Comparison of ENCODE assay signal across 14 cellular contexts in genomic region chr16:16027728-16028310, GRCh38.
DNase-seq lines count a peak whose midpoint lies in the region; ATAC-seq and TF ChIP-seq lines count a peak whose summit lies in the region.
"Had no signal": no experiment of that assay in that cellular context is flagged by ENCODE, and none has a peak within 500 bp of the region (broad histone marks: within the 10 kb centered on the region; RNA-seq: fewer than 3 reads in every experiment).

No MANE protein-coding gene starts in this region.

- CTCF ChIA-PET in Calu3 (lab: Charles Lee) (interaction anchor here (0.5 to 1.3 kb wide), 5 partner anchors 14 to 214 kb away, joined by 3 to 6 read pairs (median 4); no protein-coding TSS in a partner anchor), PC-3 (lab: Charles Lee) (no interaction called here), A673 (lab: Charles Lee) (no interaction called here)

- H3K4me1 ChIP-seq in PC-3 (ENCODE audit: insufficient read depth, low read length) (peaks cover 39% of the 10 kb centered on the region), gastroesophageal sphincter (peaks cover 1 to 99% (median 40%) of the 10 kb centered on the region in 3 donors), A673 (ENCODE audit: insufficient read depth, low read length, poor library complexity, severe bottlenecking) (no peaks in the 10 kb centered on the region), Peyer's patch (peaks cover 0 to 16% (median 2%) of the 10 kb centered on the region in 4 donors)

- peak overlapping the region; percentile 43 for H3K27ac ChIP-seq in PC-3 (ENCODE audit: low read length)
- H3K27ac ChIP-seq in gastroesophageal sphincter, result peak overlapping the region in 3 of 4 donors; percentile 61 to 87 (median 87)
- no peak overlapping the region for H3K27ac ChIP-seq in A673 (ENCODE audit: low read depth, low read length, poor library complexity, severe bottlenecking)
- H3K27ac ChIP-seq in Peyer's patch, result peak overlapping the region in 1 of 4 donors; percentile 36
- H3K27ac ChIP-seq: neutrophil had no signal

- no peak for ATAC-seq in PC-3
- no peak for ATAC-seq in gastroesophageal sphincter

- peaks cover 32% of the 10 kb centered on the region for H3K4me1 Mint-ChIP-seq in Calu3 (ENCODE audit: low read depth, unreplicated experiment)

- H3K27me3 Mint-ChIP-seq in Calu3 (ENCODE audit: unreplicated experiment), result no peaks in the 10 kb centered on the region

- H3K27me3 ChIP-seq in PC-3 (ENCODE audit: low read length) (no peaks in the 10 kb centered on the region), gastroesophageal sphincter (no peaks in the 10 kb centered on the region), A673 (replicated peaks; ENCODE audit: insufficient read depth, low read depth, low read length, poor library complexity) (no peaks in the 10 kb centered on the region), Peyer's patch (no peaks in the 10 kb centered on the region)
- H3K27me3 ChIP-seq: neutrophil had no signal

- H3K4me3 Mint-ChIP-seq in Calu3 (ENCODE audit: low read depth, unreplicated experiment), result peak overlapping the region; percentile 46

- intact Hi-C loops in Calu3 (cut with micrococcal nuclease; ENCODE audit: unreplicated experiment), result loop anchor here (5.0 to 10.0 kb wide), 3 partner anchors 44 to 143 kb away; partner anchors contain the start of genes ABCC1 and CEP20
- intact Hi-C loops in PC-3 (cut with micrococcal nuclease), result no loop called here
- intact Hi-C loops in A673 (cut with micrococcal nuclease; ENCODE audit: unreplicated experiment), result no loop called here

- peak overlapping the region; percentile 37; the same call in 1 of the 2 replicates for H2AFZ ChIP-seq in PC-3 (ENCODE audit: low read length)

- H4K20me1 ChIP-seq in PC-3 (ENCODE audit: low read length), result no peaks in the 10 kb centered on the region

- peak; percentile 36 for DNase-seq in Calu3
- DNase-seq in PC-3, result no peak
- peak; percentile 60 for DNase-seq in pons (ENCODE audit: low spot score)
- DNase-seq in GM19238 (ENCODE audit: insufficient read length, low spot score), result no peak
- DNase-seq in NCI-H1105 treated with DMSO at 0.1 percent for 48 hours (lab: John Stamatoyannopoulos, UW), result no peak
- DNase-seq in A673 (ENCODE audit: low spot score), result no peak
- DNase-seq in Peyer's patch, result no peak
- DNase-seq: activated T-cell treated with anti-CD3 and anti-CD28 coated beads, Interleukin-2, amount 50 U/mL, for 48 hours; HCEC 1CT; NCI-H2029; stimulated activated CD4-positive, alpha-beta T cell treated with anti-CD3 and anti-CD28 coated beads, Interleukin-1b, Interleukin-23, amount 100 ng/mL, for 48 hours; stimulated activated naive CD4-positive, alpha-beta T cell had no signal

- 70 to 89% methylated on average over 7 to 11 of the region's 11 CpGs for WGBS in gastroesophageal sphincter (ENCODE audit: low coverage in 1 of 2), 2 donors

- H3K4me2 ChIP-seq in PC-3 (ENCODE audit: low read length), result peak overlapping the region; percentile 76

- H3K4me3 ChIP-seq in PC-3 (ENCODE audit: low read length), result peak overlapping the region; percentile 33; the same call in 1 of the 2 replicates
- H3K4me3 ChIP-seq in gastroesophageal sphincter, result no peak overlapping the region
- H3K4me3 ChIP-seq in A673 (ENCODE audit: low read depth, low read length, poor library complexity, severe bottlenecking), result no peak overlapping the region
- peak overlapping the region in 2 of 4 donors; percentile 19 to 30 for H3K4me3 ChIP-seq in Peyer's patch

- H3K9me3 ChIP-seq in PC-3 (ENCODE audit: low read length) (no peaks in the 10 kb centered on the region), gastroesophageal sphincter (no peaks in the 10 kb centered on the region), A673 (ENCODE audit: low read depth, low read length, poor library complexity, severe bottlenecking) (no peaks in the 10 kb centered on the region), Peyer's patch (no peaks in the 10 kb centered on the region)
- H3K9me3 ChIP-seq: neutrophil had no signal

- POLR2A ChIA-PET in PC-3 (lab: Charles Lee; ENCODE audit: unreplicated experiment) (interaction anchor here (0.6 kb wide), 1 partner anchor 61 kb away, joined by 3 read pairs; no protein-coding TSS in a partner anchor), A673 (lab: Charles Lee; ENCODE audit: low non-redundant PET) (no interaction called here)

- no peak overlapping the region for H3K9ac ChIP-seq in PC-3 (ENCODE audit: low read length)

- peaks cover 23% of the 10 kb centered on the region for H3K36me3 Mint-ChIP-seq in Calu3 (ENCODE audit: insufficient read depth, unreplicated experiment)

- no peak for TF ChIP-seq EP300 in gastroesophageal sphincter (IDR thresholded peaks at IDR 0.05)

- no peaks in the 10 kb centered on the region for H3K9me2 ChIP-seq in PC-3 (replicated peaks; ENCODE audit: low read length)

- no peaks in the 10 kb centered on the region for H3K36me3 ChIP-seq in PC-3 (ENCODE audit: low read depth, low read length)
- H3K36me3 ChIP-seq in gastroesophageal sphincter, result peaks cover 0 to 20% of the 10 kb centered on the region in 2 donors
- H3K36me3 ChIP-seq in A673 (ENCODE audit: insufficient read depth, low read length, poor library complexity, severe bottlenecking), result no peaks in the 10 kb centered on the region
- no peaks in the 10 kb centered on the region for H3K36me3 ChIP-seq in Peyer's patch

- H3K79me2 ChIP-seq in PC-3 (ENCODE audit: low read length), result peaks cover 21% of the 10 kb centered on the region; the same call in 1 of the 2 replicates

- BruUV-seq in Calu3 (replicated peaks; lab: Mats Ljungman, UMichigan) (TSS peak; percentile 76), PC-3 (replicated peaks; lab: Mats Ljungman, UMichigan) (no TSS peak), A673 (replicated peaks; lab: Mats Ljungman, UMichigan) (no TSS peak)

- TF ChIP-seq CTCF in Calu3 (IDR thresholded peaks at IDR 0.05; ENCODE audit: unreplicated experiment) (no peak), PC-3 (conservative IDR thresholded peaks at IDR 0.05; ENCODE audit: low read depth, low read length) (no peak), gastroesophageal sphincter (IDR thresholded peaks at IDR 0.05) (no peak), A673 (conservative IDR thresholded peaks at IDR 0.05; ENCODE audit: low read depth, low read length) (no peak), Peyer's patch (IDR thresholded peaks at IDR 0.05) (no peak)

- TF ChIP-seq POLR2A in gastroesophageal sphincter (IDR thresholded peaks at IDR 0.05), result no peak
- TF ChIP-seq POLR2A in Peyer's patch (IDR thresholded peaks at IDR 0.05), result no peak

- H3F3A ChIP-seq in PC-3 (ENCODE audit: low read length, unreplicated experiment), result no peaks in the 10 kb centered on the region

- H3K9me3 Mint-ChIP-seq in Calu3 (ENCODE audit: low read depth, unreplicated experiment), result no peaks in the 10 kb centered on the region

- peak overlapping the region; percentile 60 for H3K27ac Mint-ChIP-seq in Calu3 (ENCODE audit: unreplicated experiment)

Comparison
In these comparisons a context has a peak if more than half of its experiments do, and no peak if none do; other contexts are left out.
1. DNase-seq: peak in Calu3 (single experiment) and pons (single experiment); none in PC-3 (single experiment), GM19238 (single experiment), NCI-H1105 treated with DMSO at 0.1 percent for 48 hours (single experiment), A673 (single experiment) and Peyer's patch (0 of 3).